9 cellular contexts compared by ENCODE assay signal in genomic region chr6:53179961-53180651, GRCh38. TPM values are rescaled to one million over a fixed set of nuclear protein-coding genes. Genes with fewer than 3 reads are reported as not detected.
DNase-seq lines count a peak whose midpoint lies in the region; ATAC-seq, FAIRE-seq and TF ChIP-seq lines count a peak whose summit lies in the region.
"Had no signal": no experiment of that assay in that cellular context is flagged by ENCODE, and none has a peak within 500 bp of the region (broad histone marks: within the 10 kb centered on the region; RNA-seq: fewer than 3 reads in every experiment).

No MANE protein-coding gene starts in this region.

- intact Hi-C loops in pancreas (cut with DNase I) = no loop called here

- FAIRE-seq in bronchial epithelial cell (lab: Jason Lieb, UNC) (no peak), pancreas (lab: Jason Lieb, UNC) (no peak)
- FAIRE-seq: keratinocyte had no signal

- H3K27ac ChIP-seq in pancreas = no peak overlapping the region

- 20 to 24% methylated on average over 8 of the region's 8 CpGs for WGBS in pancreas, 2 donors

- TF ChIP-seq CTCF in bronchial epithelial cell (IDR thresholded peaks at IDR 0.05; ENCODE audit: insufficient read depth, low read length, severe bottlenecking) = no peak
- TF ChIP-seq CTCF in pancreas (IDR thresholded peaks at IDR 0.05) = no peak

- DNase-seq in LHCN-M2 (ENCODE audit: low read depth) = peak; percentile 69
- peak; percentile 83 for DNase-seq in NCI-H748 treated with DMSO at 0.1 percent for 48 hours (lab: John Stamatoyannopoulos, UW)
- DNase-seq in bronchial epithelial cell (ENCODE audit: low read depth) = peak; percentile 92
- peak; percentile 60 to 76 (median 68) for DNase-seq in pancreas
- no peak for DNase-seq in AG08395 (ENCODE audit: low spot score)
- DNase-seq in kidney glomerular epithelial cell (lab: John Stamatoyannopoulos, UW) = no peak
- no peak for DNase-seq in dedifferentiated amniotic fluid mesenchymal stem cell (ENCODE audit: extremely low spot score)
- no peak for DNase-seq in activated effector memory CD4-positive, alpha-beta T cell treated with Interleukin-2 at 50 U/mL for 16 hours

- H3K9me3 ChIP-seq in pancreas = no peaks in the 10 kb centered on the region

- H3K27me3 ChIP-seq in bronchial epithelial cell (ENCODE audit: control insufficient read depth, insufficient read depth, low read length) (no peaks in the 10 kb centered on the region), pancreas (no peaks in the 10 kb centered on the region)

- no peaks in the 10 kb centered on the region for H3K36me3 ChIP-seq in bronchial epithelial cell (ENCODE audit: control insufficient read depth, insufficient read depth, low read length)
- H3K36me3 ChIP-seq in pancreas = no peaks in the 10 kb centered on the region

- H3K4me1 ChIP-seq in pancreas = no peaks in the 10 kb centered on the region

- no peak overlapping the region for H3K4me3 ChIP-seq in bronchial epithelial cell (ENCODE audit: low read depth, low read length)
- H3K4me3 ChIP-seq in pancreas = no peak overlapping the region

- ATAC-seq in pancreas = peak; percentile 71 to 78 (median 72)

RNA-seq across cellular contexts. Expression of gene GCM1, which starts 31.5 kb away (rescaled TPM):
- total RNA-seq in LHCN-M2 (2014; rRNA removed) = not detected in 2 replicates
- polyA plus RNA-seq in LHCN-M2 (2012) = not detected
- total RNA-seq in bronchial epithelial cell = not detected in 2 replicates
- total RNA-seq in pancreas = not detected
- polyA plus RNA-seq in pancreas = not detected
- polyA plus RNA-seq: keratinocyte had no signal

Comparison
In these comparisons a context has a peak if more than half of its experiments do, and no peak if none do; other contexts are left out.
1. DNase-seq: peak in LHCN-M2 (single experiment), NCI-H748 treated with DMSO at 0.1 percent for 48 hours (single experiment), bronchial epithelial cell (single experiment) and pancreas (6 of 6); none in AG08395 (single experiment), kidney glomerular epithelial cell (single experiment), dedifferentiated amniotic fluid mesenchymal stem cell (single experiment) and activated effector memory CD4-positive, alpha-beta T cell treated with Interleukin-2 at 50 U/mL for 16 hours (single experiment).